9 cellular contexts compared by ENCODE assay signal in the genomic region with DNA sequence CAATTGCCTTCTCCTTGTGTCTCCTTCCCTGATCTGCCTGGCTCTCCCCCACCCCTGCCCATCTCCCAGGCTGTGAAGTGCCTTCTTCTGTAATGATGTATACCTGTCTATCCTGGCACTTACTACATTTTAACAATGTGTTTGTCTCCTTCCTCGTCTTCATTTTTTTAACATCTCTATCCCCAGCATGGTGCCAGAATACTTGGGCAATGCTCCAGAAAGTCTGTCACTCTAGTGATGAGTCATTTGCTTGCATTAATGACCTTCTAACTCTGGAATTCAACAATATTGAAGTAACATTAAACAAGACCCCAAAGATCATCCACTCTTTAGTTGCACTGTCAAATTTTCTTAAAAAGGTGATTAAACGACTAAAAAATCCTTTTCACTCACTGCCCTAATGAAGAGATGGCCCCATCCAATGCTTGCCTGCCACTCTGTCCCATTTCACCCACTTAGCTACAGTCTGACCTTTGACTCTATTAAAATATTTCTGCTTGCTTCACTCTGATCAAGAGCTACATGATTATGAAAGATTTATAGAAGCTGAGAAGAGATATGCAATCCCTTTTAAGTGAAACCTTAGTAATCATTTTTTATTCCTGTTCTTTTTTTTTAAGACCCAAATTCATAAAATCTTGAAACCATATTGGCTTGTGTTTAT. TPM values are rescaled to one million over a fixed set of nuclear protein-coding genes. Genes with fewer than 3 reads are reported as not detected.
DNase-seq lines count a peak whose midpoint lies in the region; ATAC-seq and TF ChIP-seq lines count a peak whose summit lies in the region.
"Had no signal": no experiment of that assay in that cellular context is flagged by ENCODE, and none has a peak within 500 bp of the region (broad histone marks: within the 10 kb centered on the region; RNA-seq: fewer than 3 reads in every experiment).

No MANE protein-coding gene starts in this region.

- H3K4me3 Mint-ChIP-seq in activated T-helper 17 cell treated with anti-CD3 and anti-CD28 coated beads, Interleukin-2, amount 50 U/mL, for 72 hours: no peak overlapping the region

- H3K9me3 Mint-ChIP-seq in activated T-helper 17 cell treated with anti-CD3 and anti-CD28 coated beads, Interleukin-2, amount 50 U/mL, for 72 hours: no peaks in the 10 kb centered on the region

- ATAC-seq in GM21515 (IDR thresholded peaks at IDR 0.05; ENCODE audit: unreplicated experiment): no peak
- no peak for ATAC-seq in activated T-helper 17 cell treated with anti-CD3 and anti-CD28 coated beads, Interleukin-2, amount 50 U/mL, for 72 hours (replicated peaks)
- ATAC-seq: left colon had no signal

- no peaks in the 10 kb centered on the region for H3K27me3 ChIP-seq in H7 (ENCODE audit: control insufficient read depth, insufficient read depth, low read length)
- H3K27me3 ChIP-seq in tibial nerve: no peaks in the 10 kb centered on the region

- no peaks in the 10 kb centered on the region for H3K9me3 ChIP-seq in tibial nerve

- WGBS in tibial nerve, 2 donors: 28 to 47% methylated on average over 2 of the region's 2 CpGs

- no peaks in the 10 kb centered on the region for H3K4me1 Mint-ChIP-seq in activated T-helper 17 cell treated with anti-CD3 and anti-CD28 coated beads, Interleukin-2, amount 50 U/mL, for 72 hours

- H3K36me3 Mint-ChIP-seq in activated T-helper 17 cell treated with anti-CD3 and anti-CD28 coated beads, Interleukin-2, amount 50 U/mL, for 72 hours (ENCODE audit: low read depth): no peaks in the 10 kb centered on the region

- peak; percentile 71 for DNase-seq in COLO829 (ENCODE audit: low spot score)
- peak; percentile 93 for DNase-seq in M059J (ENCODE audit: low read depth)
- peak; percentile 81 for DNase-seq in astrocyte of the hippocampus (ENCODE audit: low read depth, low spot score)
- DNase-seq in kidney tubule cell (ENCODE audit: low spot score): peak; percentile 87
- DNase-seq in H7: no peak
- DNase-seq in tibial nerve (ENCODE audit: low spot score in 2 of 2): no peak
- DNase-seq: left colon had no signal

- no peak overlapping the region for H3K27ac ChIP-seq in tibial nerve

- H3K36me3 ChIP-seq in H7 (replicated peaks; ENCODE audit: control insufficient read depth, insufficient read depth, low read length): no peaks in the 10 kb centered on the region
- no peaks in the 10 kb centered on the region for H3K36me3 ChIP-seq in tibial nerve

- no peak overlapping the region for H3K27ac Mint-ChIP-seq in activated T-helper 17 cell treated with anti-CD3 and anti-CD28 coated beads, Interleukin-2, amount 50 U/mL, for 72 hours

- TF ChIP-seq POLR2A in tibial nerve (IDR thresholded peaks at IDR 0.05): no peak

- TF ChIP-seq CTCF in tibial nerve (IDR thresholded peaks at IDR 0.05): no peak

- no peak overlapping the region for H3K4me3 ChIP-seq in H7 (ENCODE audit: insufficient read depth, low read depth, low read length)
- no peak overlapping the region for H3K4me3 ChIP-seq in tibial nerve

- TF ChIP-seq EP300 in tibial nerve (IDR thresholded peaks at IDR 0.05): no peak

- peaks cover 15% of the 10 kb centered on the region for H3K27me3 Mint-ChIP-seq in activated T-helper 17 cell treated with anti-CD3 and anti-CD28 coated beads, Interleukin-2, amount 50 U/mL, for 72 hours

- H3K4me1 ChIP-seq in tibial nerve: no peaks in the 10 kb centered on the region

RNA-seq across cellular contexts. Expression of a gene that starts 7.7 kb away (rescaled TPM):
- 0.05 TPM in 1 of 2 replicates, not detected in the other for total RNA-seq in M059J (2014; rRNA removed; shearing (Covaris generic))
- 0.14 and 0.22 TPM in 2 replicates for total RNA-seq in H7 (2014; rRNA removed; shearing (Covaris generic))
- 1 to 10 TPM; 1.5 to 5.5 (median 4.1) TPM for total RNA-seq in tibial nerve
- under 1 TPM; 0.28 to 0.42 TPM for total RNA-seq in activated T-helper 17 cell treated with anti-CD3 and anti-CD28 coated beads, Interleukin-2, amount 50 U/mL, for 72 hours

Comparison
In these comparisons a context has a peak if more than half of its experiments do, and no peak if none do; other contexts are left out.
1. DNase-seq: peak in COLO829 (single experiment), M059J (single experiment), astrocyte of the hippocampus (single experiment) and kidney tubule cell (single experiment); none in H7 (single experiment) and tibial nerve (0 of 2).